1 cellular context compared by ENCODE assay signal in genomic region chr11:119567667-119568582, GRCh38.
TF ChIP-seq lines count a peak whose summit lies in the region.

No MANE protein-coding gene starts in this region.

TF ChIP-seq in SK-N-SH treated with all-trans-retinoic acid at 6 μM for 48 hours, 23 proteins besides CTCF, POLR2A, EP300 and RAD21 (continued from another document):
- TF ChIP-seq PPARA (CRISPR knock-in tag; IDR thresholded peaks at IDR 0.05; ENCODE audit: borderline replicate concordance) (no peak), ZFP3 (CRISPR knock-in tag; IDR thresholded peaks at IDR 0.05) (no peak; the same call in 1 of the 2 replicates)
